In the genomic region with DNA sequence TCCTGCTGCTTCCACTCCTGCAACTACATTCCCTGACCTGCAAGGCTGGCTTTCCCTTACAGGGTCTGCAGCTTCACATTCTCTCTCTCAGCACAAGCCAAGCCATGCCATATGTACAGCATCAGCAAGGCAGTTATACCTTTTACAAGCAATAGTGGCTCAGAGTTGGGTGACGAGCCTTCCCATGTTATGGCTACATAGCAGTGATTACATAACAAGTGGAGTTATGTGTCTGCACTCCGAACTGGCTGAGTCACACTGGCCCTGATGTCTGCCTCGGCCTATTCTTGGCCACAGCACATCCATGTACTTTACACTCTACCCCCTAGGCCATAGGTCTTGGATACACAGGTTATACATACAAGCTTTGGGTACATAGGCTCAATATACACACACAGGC, we compare ENCODE assay signal across 14 cellular contexts. TPM values are rescaled to one million over a fixed set of nuclear protein-coding genes. Genes with fewer than 3 reads are reported as not detected.
DNase-seq lines count a peak whose midpoint lies in the region; ATAC-seq, FAIRE-seq and TF ChIP-seq lines count a peak whose summit lies in the region.
"Had no signal": no experiment of that assay in that cellular context is flagged by ENCODE, and none has a peak within 500 bp of the region (broad histone marks: within the 10 kb centered on the region; RNA-seq: fewer than 3 reads in every experiment).

No MANE protein-coding gene starts in this region.

- no peaks in the 10 kb centered on the region for H3K27me3 Mint-ChIP-seq in Calu3 (ENCODE audit: unreplicated experiment)
- H3K27me3 Mint-ChIP-seq: brain had no signal

- H3K4me1 Mint-ChIP-seq in Calu3 (ENCODE audit: low read depth, unreplicated experiment) = no peaks in the 10 kb centered on the region
- H3K4me1 Mint-ChIP-seq: CD4-positive, alpha-beta memory T cell; naive thymus-derived CD8-positive, alpha-beta T cell had no signal

- peak; percentile 55 for ATAC-seq in mucosa of descending colon
- ATAC-seq: naive thymus-derived CD8-positive, alpha-beta T cell had no signal

- intact Hi-C loops in Calu3 (cut with micrococcal nuclease; ENCODE audit: unreplicated experiment) (no loop called here), mucosa of descending colon (cut with DNase I, micrococcal nuclease) (no loop called here), uterus (cut with DNase I; ENCODE audit: low total_unique reads) (no loop called here), thyroid gland (cut with DNase I) (no loop called here)

- H3K27me3 ChIP-seq in uterus (no peaks in the 10 kb centered on the region), thyroid gland (no peaks in the 10 kb centered on the region)

- H3K9me3 ChIP-seq in mucosa of descending colon = peaks cover 13% of the 10 kb centered on the region
- H3K9me3 ChIP-seq in uterus = peaks cover 0 to 17% of the 10 kb centered on the region in 2 donors
- no peaks in the 10 kb centered on the region for H3K9me3 ChIP-seq in thyroid gland

- peak; percentile 24 for DNase-seq in Calu3
- DNase-seq in NB4 (ENCODE audit: low read depth) = peak; percentile 4
- DNase-seq in epithelial cell of proximal tubule (ENCODE audit: low read depth) = peak; percentile 6
- no peak for DNase-seq in mucosa of descending colon
- DNase-seq in uterus = no peak
- DNase-seq in GM19239 (ENCODE audit: insufficient read length, low spot score) = no peak
- DNase-seq in NCI-H774 (lab: John Stamatoyannopoulos, UW) = no peak
- no peak for DNase-seq in thyroid gland
- DNase-seq: activated T-cell treated with anti-CD3 and anti-CD28 coated beads, Interleukin-2, amount 50 U/mL, for 1 hour; CD4-positive, alpha-beta memory T cell; naive thymus-derived CD8-positive, alpha-beta T cell; NCI-H1048; RPMI8226 had no signal

- CTCF ChIA-PET in Calu3 (lab: Charles Lee) = interaction anchor here (0.6 kb wide), 1 partner anchor 256 kb away, joined by 3 read pairs; no protein-coding TSS in a partner anchor

- no peaks in the 10 kb centered on the region for H3K36me3 Mint-ChIP-seq in Calu3 (ENCODE audit: insufficient read depth, unreplicated experiment)
- H3K36me3 Mint-ChIP-seq: CD4-positive, alpha-beta memory T cell had no signal

- no peak for FAIRE-seq in GM19239 (lab: Jason Lieb, UNC)

- no peak overlapping the region for H3K4me3 ChIP-seq in NB4 (ENCODE audit: low read depth, low read length)
- H3K4me3 ChIP-seq in epithelial cell of proximal tubule (ENCODE audit: low read depth, low read length) = no peak overlapping the region
- H3K4me3 ChIP-seq in mucosa of descending colon = no peak overlapping the region
- H3K4me3 ChIP-seq in uterus = no peak overlapping the region
- H3K4me3 ChIP-seq in thyroid gland (replicated peaks in 1 of 3) = no peak overlapping the region

- H3K27ac ChIP-seq in uterus = no peak overlapping the region
- H3K27ac ChIP-seq in thyroid gland = no peak overlapping the region

- WGBS in thyroid gland, 2 donors = 73 to 89% methylated on average over 3 of the region's 3 CpGs

- TF ChIP-seq CTCF in Calu3 (IDR thresholded peaks at IDR 0.05; ENCODE audit: unreplicated experiment) (no peak), NB4 (IDR thresholded peaks at IDR 0.05; ENCODE audit: low read depth, low read length) (no peak), epithelial cell of proximal tubule (conservative IDR thresholded peaks at IDR 0.05; ENCODE audit: low read depth, low read length) (no peak), mucosa of descending colon (IDR thresholded peaks at IDR 0.05) (no peak), uterus (IDR thresholded peaks at IDR 0.05) (no peak), thyroid gland (IDR thresholded peaks at IDR 0.05) (no peak)

- no peak overlapping the region for H3K4me3 Mint-ChIP-seq in Calu3 (ENCODE audit: low read depth, unreplicated experiment)
- H3K4me3 Mint-ChIP-seq: brain; CD4-positive, alpha-beta memory T cell; naive thymus-derived CD8-positive, alpha-beta T cell had no signal

- no peaks in the 10 kb centered on the region for H3K4me1 ChIP-seq in mucosa of descending colon (ENCODE audit: low read depth)
- no peaks in the 10 kb centered on the region for H3K4me1 ChIP-seq in uterus
- no peaks in the 10 kb centered on the region for H3K4me1 ChIP-seq in thyroid gland

- H3K9me3 Mint-ChIP-seq in Calu3 (ENCODE audit: low read depth, unreplicated experiment) = peaks cover 3% of the 10 kb centered on the region

- H3K36me3 ChIP-seq in mucosa of descending colon (ENCODE audit: low read depth) (no peaks in the 10 kb centered on the region), uterus (no peaks in the 10 kb centered on the region), thyroid gland (no peaks in the 10 kb centered on the region)

- TF ChIP-seq POLR2A in NB4 (IDR thresholded peaks at IDR 0.05; ENCODE audit: extremely low read depth, insufficient read length) (no peak), uterus (IDR thresholded peaks at IDR 0.05) (no peak), thyroid gland (IDR thresholded peaks at IDR 0.05) (no peak)

- no TSS peak for BruUV-seq in Calu3 (replicated peaks; lab: Mats Ljungman, UMichigan)

- no peak overlapping the region for H3K27ac Mint-ChIP-seq in Calu3 (ENCODE audit: unreplicated experiment)
- H3K27ac Mint-ChIP-seq: brain; CD4-positive, alpha-beta memory T cell; naive thymus-derived CD8-positive, alpha-beta T cell had no signal

RNA-seq across cellular contexts. Expression of a gene that starts 52.0 kb away (rescaled TPM):
- total RNA-seq in Calu3 (2022) (0.22 TPM in 1 of 2 replicates, not detected in the other), epithelial cell of proximal tubule (1.1 and 1.8 TPM in 2 replicates), mucosa of descending colon (1 to 10 TPM; 1.2 to 4.7 (median 2.7) TPM), uterus (100 to 1,000 TPM in 1 of 4 donors, 10 to 100 TPM in 3; 15.3 to 104 (median 35.0) TPM), thyroid gland (10 to 100 TPM in 2 of 4 donors, 1 to 10 TPM in 2; 4.0 to 12.8 (median 9.8) TPM)
- total RNA-seq: CD4-positive, alpha-beta memory T cell; naive thymus-derived CD8-positive, alpha-beta T cell had no signal

Comparison
In these comparisons a context has a peak if more than half of its experiments do, and no peak if none do; other contexts are left out.
1. DNase-seq: peak in Calu3 (single experiment), NB4 (single experiment) and epithelial cell of proximal tubule (single experiment); none in mucosa of descending colon (0 of 3), uterus (0 of 2), GM19239 (single experiment), NCI-H774 (single experiment) and thyroid gland (0 of 2).